ENCODE assay signal across 8 cellular contexts in genomic region chr12:119902084-119902509, GRCh38. TPM values are rescaled to one million over a fixed set of nuclear protein-coding genes. Genes with fewer than 3 reads are reported as not detected.
A peak's percentile ranks its signal among the peaks of the same experiment; 100 is the strongest.
DNase-seq lines count a peak whose midpoint lies in the region; ATAC-seq and TF ChIP-seq lines count a peak whose summit lies in the region.

No MANE protein-coding gene starts in this region.

- no peaks in the 10 kb centered on the region for H3K36me3 ChIP-seq in BJ (ENCODE audit: control insufficient read depth, insufficient read depth, low read length)
- no peaks in the 10 kb centered on the region for H3K36me3 ChIP-seq in testis (ENCODE audit: low read depth, missing control alignments)

- H3K4me3 Mint-ChIP-seq in activated T-cell treated with anti-CD3 and anti-CD28 coated beads, Interleukin-2, amount 50 U/mL, for 24 hours = no peak overlapping the region

- no peak for TF ChIP-seq POLR2A in testis (IDR thresholded peaks at IDR 0.05)

- TF ChIP-seq CTCF in BJ (IDR thresholded peaks at IDR 0.05; ENCODE audit: insufficient read depth, low read depth, low read length) = peak; percentile 98
- TF ChIP-seq CTCF in LNCaP clone FGC (IDR thresholded peaks at IDR 0.05; ENCODE audit: control insufficient read depth, extremely low read depth, insufficient read depth) = peak; percentile 97
- peak; percentile 99 for TF ChIP-seq CTCF in fibroblast of mammary gland (conservative IDR thresholded peaks at IDR 0.05; ENCODE audit: control insufficient read depth, insufficient read depth, low read depth, low read length)
- peak; percentile 22 to 68 (median 55) for TF ChIP-seq CTCF in testis (IDR thresholded peaks at IDR 0.05)

- POLR2A ChIA-PET in BJ (lab: Charles Lee) = no interaction called here

- H3K27ac Mint-ChIP-seq in activated T-cell treated with anti-CD3 and anti-CD28 coated beads, Interleukin-2, amount 50 U/mL, for 24 hours = no peak overlapping the region

- peaks cover 5% of the 10 kb centered on the region for H3K4me1 Mint-ChIP-seq in activated T-cell treated with anti-CD3 and anti-CD28 coated beads, Interleukin-2, amount 50 U/mL, for 24 hours (ENCODE audit: low read depth)

- no peaks in the 10 kb centered on the region for H3K9me3 ChIP-seq in testis

- 23 to 34% methylated on average over 5 of the region's 5 CpGs for WGBS in testis, 2 donors

- intact Hi-C loops in testis (cut with DNase I; ENCODE audit: low total_unique reads) = no loop called here

- no peak overlapping the region for H3K4me3 ChIP-seq in BJ (ENCODE audit: low read depth, low read length)
- no peak overlapping the region for H3K4me3 ChIP-seq in LNCaP clone FGC (ENCODE audit: low read depth, low read length)
- H3K4me3 ChIP-seq in fibroblast of mammary gland (ENCODE audit: control insufficient read depth, low read depth, low read length) = no peak overlapping the region
- no peak overlapping the region for H3K4me3 ChIP-seq in testis

- peak; percentile 60 for ATAC-seq in GM19452 (IDR thresholded peaks at IDR 0.05; ENCODE audit: unreplicated experiment)

- no peaks in the 10 kb centered on the region for H3K27me3 ChIP-seq in BJ (ENCODE audit: control insufficient read depth, insufficient read depth, low read length)
- H3K27me3 ChIP-seq in testis = no peaks in the 10 kb centered on the region

- no peaks in the 10 kb centered on the region for H3K9me3 Mint-ChIP-seq in activated T-cell treated with anti-CD3 and anti-CD28 coated beads, Interleukin-2, amount 50 U/mL, for 24 hours

- H3K36me3 Mint-ChIP-seq in activated T-cell treated with anti-CD3 and anti-CD28 coated beads, Interleukin-2, amount 50 U/mL, for 24 hours (ENCODE audit: low read depth) = no peaks in the 10 kb centered on the region

- H3K4me1 ChIP-seq in testis = no peaks in the 10 kb centered on the region

- CTCF ChIA-PET in BJ (lab: Yijun Ruan, JAX) = interaction anchor here (0.6 to 2.3 kb wide), 12 partner anchors 9 to 427 kb away, joined by 3 to 11 read pairs (median 4); no protein-coding TSS in a partner anchor

- DNase-seq in BJ (ENCODE audit: low read depth) = peak; percentile 25
- peak; percentile 72 for DNase-seq in LNCaP clone FGC (ENCODE audit: low read depth)
- peak; percentile 91 for DNase-seq in RKO (ENCODE audit: low spot score)
- peak; percentile 77 for DNase-seq in activated T-cell treated with anti-CD3 and anti-CD28 coated beads, Interleukin-2, amount 50 U/mL, for 24 hours
- peak; percentile 73 for DNase-seq in fibroblast of mammary gland (ENCODE audit: low read depth)
- DNase-seq in nucleus accumbens (lab: John Stamatoyannopoulos, UW) = peak in 47 of 56 donors; percentile 0 to 80 (median 17)
- peak; percentile 64 for DNase-seq in testis

- no peak overlapping the region for H3K27ac ChIP-seq in testis

- no peaks in the 10 kb centered on the region for H3K27me3 Mint-ChIP-seq in activated T-cell treated with anti-CD3 and anti-CD28 coated beads, Interleukin-2, amount 50 U/mL, for 24 hours

RNA-seq across cellular contexts. Expression of gene CIT, which starts 25.0 kb away (rescaled TPM):
- 12.8 and 14.5 TPM in 2 replicates for polyA plus RNA-seq in BJ (2011; rRNA removed)
- 20.4 and 23.6 TPM in 2 replicates for polyA minus RNA-seq in BJ (2011; rRNA and poly(A)+ RNA removed)
- 10 to 100 TPM; 14.6 to 30.0 TPM for total RNA-seq in testis
- 20.0 TPM for polyA plus RNA-seq in testis (ENCODE audit: insufficient read depth, low read depth, low replicate concordance)

Comparison
In these comparisons a context has a peak if more than half of its experiments do, and no peak if none do; other contexts are left out.
1. DNase-seq: peak in every context shown above with its lines; median percentile 91 in RKO; 77 in activated T-cell treated with anti-CD3 and anti-CD28 coated beads, Interleukin-2, amount 50 U/mL, for 24 hours; 73 in fibroblast of mammary gland; 72 in LNCaP clone FGC; 64 in testis; 25 in BJ; 17 in nucleus accumbens.